In the genomic region with DNA sequence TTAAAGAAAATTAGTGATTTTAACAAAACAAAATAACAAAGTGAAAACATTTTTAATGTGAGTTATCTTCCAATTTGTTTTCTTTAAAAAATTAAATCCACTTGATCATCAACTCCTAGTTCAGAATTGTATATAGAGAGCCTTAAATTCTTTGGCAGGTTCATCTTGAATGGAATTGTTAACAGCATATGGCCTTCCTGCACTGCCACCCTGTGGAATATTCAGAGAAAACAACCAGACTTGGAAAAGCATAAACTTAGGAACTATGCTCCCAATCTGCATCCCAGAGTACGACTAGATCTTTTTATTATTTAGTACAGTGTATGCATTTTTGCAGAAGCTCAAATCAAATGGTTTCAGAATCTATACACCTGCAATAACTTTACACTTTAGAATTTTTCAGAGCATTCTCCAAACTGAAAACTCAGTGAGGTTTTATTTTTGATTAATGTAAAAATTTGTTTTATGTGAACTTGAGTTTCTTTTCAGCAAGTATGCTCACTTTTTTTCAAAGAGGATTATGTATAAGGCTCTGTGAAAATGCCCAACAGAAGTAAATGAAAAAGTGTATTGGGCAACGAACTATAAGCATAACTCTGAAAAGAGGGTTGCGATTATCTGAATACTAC, we compare ENCODE assay signal across 9 cellular contexts. TPM values are rescaled to one million over a fixed set of nuclear protein-coding genes. Genes with fewer than 3 reads are reported as not detected.
DNase-seq lines count a peak whose midpoint lies in the region; ATAC-seq and TF ChIP-seq lines count a peak whose summit lies in the region.
"Had no signal": no experiment of that assay in that cellular context is flagged by ENCODE, and none has a peak within 500 bp of the region (broad histone marks: within the 10 kb centered on the region; RNA-seq: fewer than 3 reads in every experiment).

No MANE protein-coding gene starts in this region.

- no peaks in the 10 kb centered on the region for H3K4me1 Mint-ChIP-seq in memory B cell
- H3K4me1 Mint-ChIP-seq in activated CD8-positive, alpha-beta memory T cell treated with anti-CD3 and anti-CD28 coated beads, Interleukin-2, amount 10 ng/mL, durations not matched to agents 7 days and 5 days, result no peaks in the 10 kb centered on the region

- H3K79me2 ChIP-seq in DND-41 (ENCODE audit: insufficient read depth, low read length), result no peaks in the 10 kb centered on the region

- H3K9ac ChIP-seq in DND-41 (ENCODE audit: low read depth, low read length), result no peak overlapping the region

- CTCF ChIA-PET in HEK293 (lab: Yijun Ruan, JAX), result interaction anchor here (0.5 to 2.2 kb wide), 18 partner anchors 9 to 1647 kb away, joined by 3 to 16 read pairs (median 4); no protein-coding TSS in a partner anchor
- CTCF ChIA-PET in activated CD8-positive, alpha-beta memory T cell treated with anti-CD3 and anti-CD28 coated beads, Interleukin-2, amount 10 ng/mL, durations not matched to agents 7 days and 5 days (lab: Charles Lee), result interaction anchor here (1.2 to 2.7 kb wide), 5 partner anchors 12 to 319 kb away, joined by 3 to 10 read pairs (median 4); no protein-coding TSS in a partner anchor

- ATAC-seq in DND-41 (ENCODE audit: insufficient read depth, low read depth), result no peak; the same call in 2 of the 3 replicates
- ATAC-seq in memory B cell (ENCODE audit: low read depth), result peak; percentile 50
- no peak for ATAC-seq in activated CD8-positive, alpha-beta memory T cell treated with anti-CD3 and anti-CD28 coated beads, Interleukin-2, amount 10 ng/mL, durations not matched to agents 7 days and 5 days
- ATAC-seq in HG02763 (IDR thresholded peaks at IDR 0.05; ENCODE audit: unreplicated experiment), result no peak

- POLR2A ChIA-PET in HEK293 (lab: Yijun Ruan, JAX), result no interaction called here

- H2AFZ ChIP-seq in DND-41 (ENCODE audit: low read depth, low read length), result no peak overlapping the region

- no peak overlapping the region for H3K27ac Mint-ChIP-seq in memory B cell
- H3K27ac Mint-ChIP-seq in activated CD8-positive, alpha-beta memory T cell treated with anti-CD3 and anti-CD28 coated beads, Interleukin-2, amount 10 ng/mL, durations not matched to agents 7 days and 5 days, result no peak overlapping the region

- no peaks in the 10 kb centered on the region for H4K20me1 ChIP-seq in DND-41 (ENCODE audit: insufficient read depth, low read length)

- H3K4me3 ChIP-seq in DND-41 (ENCODE audit: low read depth in 1 of 2, low read length in 2 of 2) (no peak overlapping the region), HEK293 (ENCODE audit: low read depth, low read length) (no peak overlapping the region)
- H3K4me3 ChIP-seq: skin epidermis had no signal

- H3K4me2 ChIP-seq in DND-41 (ENCODE audit: insufficient read depth, low read length), result no peak overlapping the region

- H3K36me3 Mint-ChIP-seq in memory B cell, result no peaks in the 10 kb centered on the region
- H3K36me3 Mint-ChIP-seq in activated CD8-positive, alpha-beta memory T cell treated with anti-CD3 and anti-CD28 coated beads, Interleukin-2, amount 10 ng/mL, durations not matched to agents 7 days and 5 days, result no peaks in the 10 kb centered on the region

- no peaks in the 10 kb centered on the region for H3K36me3 ChIP-seq in DND-41 (ENCODE audit: insufficient read depth, low read length)
- H3K36me3 ChIP-seq in HEK293 (ENCODE audit: control insufficient read depth in 2 of 2, insufficient read depth in 1 of 2, low read length in 2 of 2), result no peaks in the 10 kb centered on the region

- TF ChIP-seq CTCF in DND-41 (IDR thresholded peaks at IDR 0.05; ENCODE audit: borderline replicate concordance, extremely low read depth, low read length, poor library complexity, severe bottlenecking), result peak; percentile 68
- peak; percentile 36; the same call in 1 of the 2 replicates for TF ChIP-seq CTCF in HEK293 (tag by site-specific recombination; IDR thresholded peaks at IDR 0.05)

- DNase-seq in DND-41 (peak; percentile 9), NCI-H69 (lab: John Stamatoyannopoulos, UW) (peak; percentile 56), dedifferentiated amniotic fluid mesenchymal stem cell (ENCODE audit: extremely low spot score) (peak; percentile 77), memory B cell (ENCODE audit: low spot score in 2 of 2) (peak in 1 of 2 donors; percentile 20), islet precursor cell (no peak)
- DNase-seq in activated CD8-positive, alpha-beta memory T cell treated with anti-CD3 and anti-CD28 coated beads, Interleukin-2, amount 10 ng/mL, durations not matched to agents 7 days and 5 days, result no peak

- no peaks in the 10 kb centered on the region for H3K4me1 ChIP-seq in DND-41 (ENCODE audit: insufficient read depth, low read length)
- H3K4me1 ChIP-seq in HEK293 (ENCODE audit: control insufficient read depth, insufficient read depth, low read length), result no peaks in the 10 kb centered on the region

- H3K27ac ChIP-seq in DND-41 (ENCODE audit: low read length) (no peak overlapping the region), HEK293 (ENCODE audit: extremely low read depth, low read depth, low read length) (no peak overlapping the region)
- H3K27ac ChIP-seq: skin epidermis had no signal

- no peaks in the 10 kb centered on the region for H3K9me3 ChIP-seq in DND-41 (ENCODE audit: insufficient read depth, low read length, severe bottlenecking)
- H3K9me3 ChIP-seq in HEK293 (ENCODE audit: control insufficient read depth, insufficient read depth, low read depth, low read length), result no peaks in the 10 kb centered on the region

- H3K9me3 Mint-ChIP-seq in memory B cell, result no peaks in the 10 kb centered on the region
- no peaks in the 10 kb centered on the region for H3K9me3 Mint-ChIP-seq in activated CD8-positive, alpha-beta memory T cell treated with anti-CD3 and anti-CD28 coated beads, Interleukin-2, amount 10 ng/mL, durations not matched to agents 7 days and 5 days (ENCODE audit: low read depth)

- H3K27me3 ChIP-seq in DND-41 (ENCODE audit: insufficient read depth, low read length, poor library complexity), result peaks cover 1% of the 10 kb centered on the region

- no peak overlapping the region for H3K4me3 Mint-ChIP-seq in memory B cell
- no peak overlapping the region for H3K4me3 Mint-ChIP-seq in activated CD8-positive, alpha-beta memory T cell treated with anti-CD3 and anti-CD28 coated beads, Interleukin-2, amount 10 ng/mL, durations not matched to agents 7 days and 5 days

- no peaks in the 10 kb centered on the region for H3K27me3 Mint-ChIP-seq in memory B cell
- no peaks in the 10 kb centered on the region for H3K27me3 Mint-ChIP-seq in activated CD8-positive, alpha-beta memory T cell treated with anti-CD3 and anti-CD28 coated beads, Interleukin-2, amount 10 ng/mL, durations not matched to agents 7 days and 5 days

TF ChIP-seq in HEK293, 187 proteins besides CTCF, POLR2A, EP300 and RAD21:
- TF ChIP-seq KLF10 (tag by site-specific recombination; IDR thresholded peaks at IDR 0.05) (0 out of 2 replicates have a peak, but pooled peaks have one; percentile 18), ZNF510 (tag by site-specific recombination; IDR thresholded peaks at IDR 0.05; ENCODE audit: insufficient replicate concordance) (no peak), ZNF654 (tag by site-specific recombination; IDR thresholded peaks at IDR 0.05; ENCODE audit: low read depth) (peak; percentile 86), ZNF549 (tag by site-specific recombination; IDR thresholded peaks at IDR 0.05) (no peak), ZNF660 (tag by site-specific recombination; IDR thresholded peaks at IDR 0.05) (peak; percentile 45; the same call in 1 of the 2 replicates), IKZF3 (tag by site-specific recombination; IDR thresholded peaks at IDR 0.05) (0 out of 2 replicates have a peak, but pooled peaks have one; percentile 17)

RNA-seq across cellular contexts. Expression of a gene that starts 44.9 kb away (rescaled TPM):
- total RNA-seq in activated CD8-positive, alpha-beta memory T cell treated with anti-CD3 and anti-CD28 coated beads, Interleukin-2, amount 10 ng/mL, durations not matched to agents 7 days and 5 days, result 10 to 100 TPM in 1 of 2 experiments, 1 to 10 TPM in 1; 2.9 to 10.6 TPM

Comparison
In these comparisons a context has a peak if more than half of its experiments do, and no peak if none do; other contexts are left out.
1. DNase-seq: peak in DND-41 (single experiment), NCI-H69 (single experiment) and dedifferentiated amniotic fluid mesenchymal stem cell (single experiment); none in activated CD8-positive, alpha-beta memory T cell treated with anti-CD3 and anti-CD28 coated beads, Interleukin-2, amount 10 ng/mL, durations not matched to agents 7 days and 5 days (single experiment) and islet precursor cell (single experiment).